In the genomic region with DNA sequence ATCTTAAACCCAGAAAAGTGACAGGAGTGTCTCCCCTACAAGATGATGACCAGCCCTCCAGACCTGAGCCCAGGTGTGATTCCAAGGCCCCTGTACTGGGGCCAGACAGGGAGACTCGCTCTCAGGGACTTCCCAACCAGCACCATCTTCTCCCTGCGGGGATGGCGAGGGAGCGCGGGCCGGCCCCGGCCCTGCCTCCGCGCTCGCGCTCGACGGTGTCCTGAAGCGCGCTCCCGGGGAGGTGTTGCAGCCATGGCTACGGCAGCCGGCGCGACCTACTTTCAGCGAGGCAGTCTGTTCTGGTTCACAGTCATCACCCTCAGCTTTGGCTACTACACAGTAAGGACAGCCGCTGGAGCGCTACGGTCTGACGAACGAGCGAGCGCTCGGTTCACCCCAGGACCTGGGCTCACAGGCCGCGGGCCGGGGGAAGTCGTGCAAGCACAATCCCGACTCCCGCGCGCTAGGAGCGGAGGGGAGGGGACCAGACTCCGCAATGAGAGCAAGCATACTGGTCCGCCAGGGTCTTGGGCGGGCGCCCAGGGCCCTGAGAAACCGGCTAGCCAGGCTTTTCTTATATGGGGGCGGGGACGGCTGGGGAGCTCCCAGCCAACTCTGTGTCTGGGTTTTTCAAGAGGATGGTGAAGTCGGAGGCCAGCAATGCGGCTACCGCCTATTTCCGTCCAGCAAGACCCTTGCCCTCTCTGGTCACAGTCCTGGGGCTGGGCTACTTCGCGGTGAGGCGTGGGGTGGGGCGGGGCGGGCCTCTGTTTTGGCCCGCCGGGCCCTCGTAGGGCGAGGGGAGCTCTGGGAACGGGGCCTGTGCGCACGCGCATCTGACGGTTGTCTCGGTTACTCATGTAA, we compare ENCODE assay signal across 1 cellular context.
TF ChIP-seq lines count a peak whose summit lies in the region.

A gene with protein sequence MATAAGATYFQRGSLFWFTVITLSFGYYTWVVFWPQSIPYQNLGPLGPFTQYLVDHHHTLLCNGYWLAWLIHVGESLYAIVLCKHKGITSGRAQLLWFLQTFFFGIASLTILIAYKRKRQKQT (plus strand): TSS at position 218 of the 864 bp plus-strand sequence. CDS start 35 bp downstream, at position 253.

TF ChIP-seq in GM12878, 131 proteins besides CTCF, POLR2A, EP300 and RAD21 (continued from another document):
- peak; percentile 84 for TF ChIP-seq NRF1 (conservative IDR thresholded peaks at IDR 0.05; ENCODE audit: low read depth, low read length)
- TF ChIP-seq MXI1 (IDR thresholded peaks at IDR 0.05; ENCODE audit: low read depth, low read length), result peak; percentile 86
- TF ChIP-seq DPF2 (IDR thresholded peaks at IDR 0.05), result peak; percentile 76
- TF ChIP-seq MTA3 (IDR thresholded peaks at IDR 0.05; ENCODE audit: borderline replicate concordance, low read length), result no peak
- TF ChIP-seq POU2F2 (IDR thresholded peaks at IDR 0.05; ENCODE audit: borderline replicate concordance, low read depth, low read length), result peak; percentile 14; the same call in 1 of the 3 replicates
- 0 out of 2 replicates have a peak, but pooled peaks have one; percentile 60 for TF ChIP-seq CHD4 (IDR thresholded peaks at IDR 0.05)
- 0 out of 2 replicates have a peak, but pooled peaks have one; percentile 37 for TF ChIP-seq BACH1 (IDR thresholded peaks at IDR 0.05; ENCODE audit: borderline replicate concordance)
- TF ChIP-seq BMI1 (IDR thresholded peaks at IDR 0.05; ENCODE audit: borderline replicate concordance), result no peak; the same call in 1 of the 2 replicates
- TF ChIP-seq POLR2AphosphoS5 (IDR thresholded peaks at IDR 0.05; ENCODE audit: low read length), result peak; percentile 51; the same call in 1 of the 2 replicates
- no peak for TF ChIP-seq RCOR1 (conservative IDR thresholded peaks at IDR 0.05; ENCODE audit: low read depth, low read length)
- peak; percentile 8; the same call in 1 of the 2 replicates for TF ChIP-seq EED (IDR thresholded peaks at IDR 0.05; ENCODE audit: low read depth)
- TF ChIP-seq SP1 (IDR thresholded peaks at IDR 0.05; ENCODE audit: low read depth, low read length), result peak; percentile 15
- no peak for TF ChIP-seq RFX5 (IDR thresholded peaks at IDR 0.05; ENCODE audit: low read depth, low read length)
- peak; percentile 34 for TF ChIP-seq SIX5 (IDR thresholded peaks at IDR 0.05; ENCODE audit: low read depth, low read length, severe bottlenecking)
- 0 out of 2 replicates have a peak, but pooled peaks have one; percentile 62 for TF ChIP-seq ASH2L (IDR thresholded peaks at IDR 0.05; ENCODE audit: borderline replicate concordance, low read depth)
- TF ChIP-seq CHD2 (IDR thresholded peaks at IDR 0.05; ENCODE audit: borderline replicate concordance, low read depth, low read length), result 0 out of 2 replicates have a peak, but pooled peaks have one; percentile 30
- TF ChIP-seq, protein P1, sequence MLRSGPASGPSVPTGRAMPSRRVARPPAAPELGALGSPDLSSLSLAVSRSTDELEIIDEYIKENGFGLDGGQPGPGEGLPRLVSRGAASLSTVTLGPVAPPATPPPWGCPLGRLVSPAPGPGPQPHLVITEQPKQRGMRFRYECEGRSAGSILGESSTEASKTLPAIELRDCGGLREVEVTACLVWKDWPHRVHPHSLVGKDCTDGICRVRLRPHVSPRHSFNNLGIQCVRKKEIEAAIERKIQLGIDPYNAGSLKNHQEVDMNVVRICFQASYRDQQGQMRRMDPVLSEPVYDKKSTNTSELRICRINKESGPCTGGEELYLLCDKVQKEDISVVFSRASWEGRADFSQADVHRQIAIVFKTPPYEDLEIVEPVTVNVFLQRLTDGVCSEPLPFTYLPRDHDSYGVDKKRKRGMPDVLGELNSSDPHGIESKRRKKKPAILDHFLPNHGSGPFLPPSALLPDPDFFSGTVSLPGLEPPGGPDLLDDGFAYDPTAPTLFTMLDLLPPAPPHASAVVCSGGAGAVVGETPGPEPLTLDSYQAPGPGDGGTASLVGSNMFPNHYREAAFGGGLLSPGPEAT (IDR thresholded peaks at IDR 0.05; ENCODE audit: low read depth), result peak; percentile 19; the same call in 1 of the 2 replicates
- TF ChIP-seq RUNX3 (IDR thresholded peaks at IDR 0.05; ENCODE audit: low read length), result peak; percentile 29
